ENCODE assay signal across 17 cellular contexts in the genomic region with DNA sequence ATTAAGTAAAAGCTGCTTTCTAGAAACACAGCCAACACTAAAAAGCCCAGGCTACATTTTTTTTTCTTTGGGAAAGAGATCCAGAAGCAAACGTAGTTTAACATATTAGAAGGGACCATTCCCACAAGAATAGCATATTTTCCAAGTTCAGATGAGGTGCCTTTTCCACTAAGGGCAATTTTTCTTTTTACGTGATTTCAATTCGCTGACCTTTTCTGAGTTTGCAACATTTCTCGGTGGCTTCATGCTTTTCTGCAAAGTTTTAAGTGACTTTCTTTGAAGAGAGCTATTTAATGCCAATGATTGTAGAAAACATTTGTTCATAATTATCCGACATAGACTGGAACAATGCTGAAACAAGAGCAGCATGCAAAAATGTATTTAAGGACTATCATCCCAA. TPM values are rescaled to one million over a fixed set of nuclear protein-coding genes. Genes with fewer than 3 reads are reported as not detected.
DNase-seq lines count a peak whose midpoint lies in the region; ATAC-seq, FAIRE-seq and TF ChIP-seq lines count a peak whose summit lies in the region.
"Had no signal": no experiment of that assay in that cellular context is flagged by ENCODE, and none has a peak within 500 bp of the region (broad histone marks: within the 10 kb centered on the region; RNA-seq: fewer than 3 reads in every experiment).

No MANE protein-coding gene starts in this region.

- no peak overlapping the region for H3K9ac ChIP-seq in HUES6 (ENCODE audit: low read length)
- peak overlapping the region; percentile 22 for H3K9ac ChIP-seq in adipocyte (ENCODE audit: low read length)
- peak overlapping the region; percentile 30; the same call in 1 of the 2 replicates for H3K9ac ChIP-seq in iPS-20b (ENCODE audit: low read depth, low read length)
- H3K9ac ChIP-seq: KMS-11 had no signal

- intact Hi-C loops in left lung (cut with DNase I) = no loop called here

- H3K4me1 ChIP-seq in HUES6 (ENCODE audit: control insufficient read depth, insufficient read depth, low read length) = peaks cover 81% of the 10 kb centered on the region
- peaks cover 56% of the 10 kb centered on the region for H3K4me1 ChIP-seq in adipocyte (ENCODE audit: control insufficient read depth, insufficient read depth, low read length)
- peaks cover 77% of the 10 kb centered on the region for H3K4me1 ChIP-seq in iPS-20b (ENCODE audit: insufficient read depth, low read length)
- peaks cover 0 to 63% of the 10 kb centered on the region in 2 donors for H3K4me1 ChIP-seq in left lung

- FAIRE-seq in RCC 7860 (lab: Jason Lieb, UNC) = no peak

- peaks cover 27 to 50% of the 10 kb centered on the region in 2 donors for H3K36me3 Mint-ChIP-seq in stimulated activated naive B cell treated with anti-CD40 and anti-IgM and Interleukin-4, amounts not matched to agents 10 μg/mL and 1 μg/mL and 100 μg/mL, for 72 hours

- DNase-seq in adipocyte (ENCODE audit: low read depth) (no peak), RCC 7860 (ENCODE audit: low spot score) (no peak), left lung (no peak), OCI-M2 (lab: John Stamatoyannopoulos, UW; ENCODE audit: unreplicated experiment) (no peak)
- no peak for DNase-seq in stimulated activated naive B cell treated with anti-CD40 and anti-IgM and Interleukin-4, amounts not matched to agents 10 μg/mL and 1 μg/mL and 100 μg/mL, for 72 hours
- DNase-seq: CD8-positive, alpha-beta memory T cell; DND-41; GDM1; NCI-H1092 treated with DMSO at 0.1 percent for 48 hours; NCI-H1694 treated with DMSO at 0.1 percent for 48 hours; NCI-H345; NCI-H526 treated with DMSO at 0.1 percent for 48 hours; OCI-M1 had no signal

- no peak for ATAC-seq in stimulated activated naive B cell treated with anti-CD40 and anti-IgM and Interleukin-4, amounts not matched to agents 10 μg/mL and 1 μg/mL and 100 μg/mL, for 72 hours (replicated peaks)
- ATAC-seq in left lung = no peak
- no peak for ATAC-seq in GM21367 (IDR thresholded peaks at IDR 0.05; ENCODE audit: unreplicated experiment)

- H3K4me3 ChIP-seq in HUES6 (ENCODE audit: low read depth, low read length) = no peak overlapping the region
- peak overlapping the region; percentile 18 for H3K4me3 ChIP-seq in adipocyte (ENCODE audit: low read length)
- H3K4me3 ChIP-seq in iPS-20b (ENCODE audit: low read length) = no peak overlapping the region
- H3K4me3 ChIP-seq in left lung = no peak overlapping the region

- no peaks in the 10 kb centered on the region for H3K9me3 ChIP-seq in HUES6 (ENCODE audit: control insufficient read depth, insufficient read depth, low read depth, low read length)
- no peaks in the 10 kb centered on the region for H3K9me3 ChIP-seq in adipocyte (ENCODE audit: control insufficient read depth, low read length)
- no peaks in the 10 kb centered on the region for H3K9me3 ChIP-seq in iPS-20b (ENCODE audit: insufficient read depth, low read depth, low read length)
- no peaks in the 10 kb centered on the region for H3K9me3 ChIP-seq in left lung

- peak overlapping the region; percentile 94 for H3K27ac Mint-ChIP-seq in stimulated activated naive B cell treated with anti-CD40 and anti-IgM and Interleukin-4, amounts not matched to agents 10 μg/mL and 1 μg/mL and 100 μg/mL, for 72 hours

- H3K27me3 ChIP-seq in HUES6 (ENCODE audit: control insufficient read depth, insufficient read depth, low read length) (no peaks in the 10 kb centered on the region), adipocyte (replicated peaks; ENCODE audit: control insufficient read depth, insufficient read depth, low read length) (no peaks in the 10 kb centered on the region), iPS-20b (ENCODE audit: insufficient read depth, low read length) (no peaks in the 10 kb centered on the region), left lung (no peaks in the 10 kb centered on the region)

- no peaks in the 10 kb centered on the region for H3K9me3 Mint-ChIP-seq in stimulated activated naive B cell treated with anti-CD40 and anti-IgM and Interleukin-4, amounts not matched to agents 10 μg/mL and 1 μg/mL and 100 μg/mL, for 72 hours
- H3K9me3 Mint-ChIP-seq: CD8-positive, alpha-beta memory T cell had no signal

- H3K27me3 Mint-ChIP-seq in stimulated activated naive B cell treated with anti-CD40 and anti-IgM and Interleukin-4, amounts not matched to agents 10 μg/mL and 1 μg/mL and 100 μg/mL, for 72 hours = no peaks in the 10 kb centered on the region
- H3K27me3 Mint-ChIP-seq: CD8-positive, alpha-beta memory T cell had no signal

- peaks cover 49 to 79% of the 10 kb centered on the region in 2 donors for H3K4me1 Mint-ChIP-seq in stimulated activated naive B cell treated with anti-CD40 and anti-IgM and Interleukin-4, amounts not matched to agents 10 μg/mL and 1 μg/mL and 100 μg/mL, for 72 hours

- no peak for TF ChIP-seq CTCF in left lung (IDR thresholded peaks at IDR 0.05)

- no peaks in the 10 kb centered on the region for H3K36me3 ChIP-seq in HUES6 (ENCODE audit: control insufficient read depth, insufficient read depth, low read length)
- peaks cover 6% of the 10 kb centered on the region for H3K36me3 ChIP-seq in adipocyte (ENCODE audit: control insufficient read depth, insufficient read depth, low read length, severe bottlenecking)
- H3K36me3 ChIP-seq in iPS-20b (ENCODE audit: insufficient read depth, low read depth, low read length) = no peaks in the 10 kb centered on the region
- peaks cover 0 to 3% of the 10 kb centered on the region in 2 donors for H3K36me3 ChIP-seq in left lung

- peak overlapping the region; percentile 84; the same call in 1 of the 2 replicates for H3K27ac ChIP-seq in HUES6 (ENCODE audit: low read depth, low read length)
- peak overlapping the region; percentile 69 for H3K27ac ChIP-seq in iPS-20b (ENCODE audit: low read length)
- no peak overlapping the region for H3K27ac ChIP-seq in left lung
- H3K27ac ChIP-seq: KMS-11 had no signal

- H3K4me3 Mint-ChIP-seq in stimulated activated naive B cell treated with anti-CD40 and anti-IgM and Interleukin-4, amounts not matched to agents 10 μg/mL and 1 μg/mL and 100 μg/mL, for 72 hours = no peak overlapping the region
- H3K4me3 Mint-ChIP-seq: CD8-positive, alpha-beta memory T cell had no signal

RNA-seq across cellular contexts. Expression of a gene that starts 55.1 kb away (rescaled TPM):
- 10 to 100 TPM; 68.3 to 89.5 TPM for total RNA-seq in left lung

Comparison
In these comparisons a context has a peak if more than half of its experiments do, and no peak if none do; other contexts are left out.
1. H3K27ac ChIP-seq: peak in HUES6 (single experiment) and iPS-20b (single experiment); none in left lung (0 of 2).